ENCODE assay signal across 11 cellular contexts in genomic region chr3:31536417-31536991, GRCh38. TPM values are rescaled to one million over a fixed set of nuclear protein-coding genes. Genes with fewer than 3 reads are reported as not detected.
DNase-seq lines count a peak whose midpoint lies in the region; ATAC-seq and TF ChIP-seq lines count a peak whose summit lies in the region.
"Had no signal": no experiment of that assay in that cellular context is flagged by ENCODE, and none has a peak within 500 bp of the region (broad histone marks: within the 10 kb centered on the region; RNA-seq: fewer than 3 reads in every experiment).

No MANE protein-coding gene starts in this region.

- H3K27ac ChIP-seq in fibroblast of lung (ENCODE audit: insufficient read depth, low read length) (no peak overlapping the region), thymus (ENCODE audit: low read depth) (no peak overlapping the region)
- H3K27ac ChIP-seq: cardiac muscle cell had no signal

- H3K9me3 ChIP-seq in fibroblast of lung (ENCODE audit: control insufficient read depth, insufficient read depth, low read depth, low read length) (no peaks in the 10 kb centered on the region), thymus (ENCODE audit: control insufficient read depth) (no peaks in the 10 kb centered on the region)

- H3K4me1 ChIP-seq in fibroblast of lung (ENCODE audit: control insufficient read depth, extremely low read depth, insufficient read depth, low read length): peaks cover 2% of the 10 kb centered on the region
- peaks cover 12% of the 10 kb centered on the region for H3K4me1 ChIP-seq in thymus (ENCODE audit: control insufficient read depth, insufficient read depth, low read length)

- H3K79me2 ChIP-seq in fibroblast of lung (ENCODE audit: control insufficient read depth, insufficient read depth, low read length): peaks cover 82% of the 10 kb centered on the region

- H3K36me3 ChIP-seq in fibroblast of lung (ENCODE audit: control insufficient read depth, insufficient read depth, low read length) (no peaks in the 10 kb centered on the region), thymus (ENCODE audit: control insufficient read depth, insufficient read depth) (no peaks in the 10 kb centered on the region)
- H3K36me3 ChIP-seq: cardiac muscle cell had no signal

- peak overlapping the region; percentile 82 for H3K27ac Mint-ChIP-seq in activated naive CD4-positive, alpha-beta T cell treated with anti-CD3 and anti-CD28 coated beads, Interleukin-2, amount 10 ng/mL, durations not matched to agents 7 days and 5 days
- H3K27ac Mint-ChIP-seq in T-helper 2 cell treated with Interferon-gamma antibody and Interleukin-4, amounts not matched to agents 5 μg/mL and 100 μg/mL, for 36 hours: peak overlapping the region; percentile 58

- WGBS in thymus: 4% methylated on average over 3 of the region's 3 CpGs

- no peak for DNase-seq in activated naive CD4-positive, alpha-beta T cell treated with anti-CD3 and anti-CD28 coated beads, Interleukin-2, amount 10 ng/mL, durations not matched to agents 7 days and 5 days
- no peak for DNase-seq in activated naive CD4-positive, alpha-beta T cell treated with Interleukin-2 at 50 U/mL for 16 hours
- DNase-seq in T-helper 2 cell treated with Interferon-gamma antibody and Interleukin-4, amounts not matched to agents 5 μg/mL and 100 μg/mL, for 36 hours (ENCODE audit: low spot score): no peak
- DNase-seq in fibroblast of lung (ENCODE audit: low read depth in 2 of 2) (peak in 1 of 2 donors; percentile 17), Ammon's horn (ENCODE audit: low spot score) (no peak), dedifferentiated amniotic fluid mesenchymal stem cell (ENCODE audit: extremely low spot score) (no peak)
- DNase-seq: activated CD4-positive, CD25-positive, alpha-beta regulatory T cell treated with anti-CD3 and anti-CD28 coated beads, Interleukin-2, amount 50 U/mL, for 72 hours; NCI-H1048 had no signal

- no peak for ATAC-seq in HG03139 (IDR thresholded peaks at IDR 0.05; ENCODE audit: unreplicated experiment)

- peaks cover 61% of the 10 kb centered on the region for H3K36me3 Mint-ChIP-seq in activated naive CD4-positive, alpha-beta T cell treated with anti-CD3 and anti-CD28 coated beads, Interleukin-2, amount 10 ng/mL, durations not matched to agents 7 days and 5 days
- H3K36me3 Mint-ChIP-seq in T-helper 2 cell treated with Interferon-gamma antibody and Interleukin-4, amounts not matched to agents 5 μg/mL and 100 μg/mL, for 36 hours (ENCODE audit: low read depth): peaks cover 44% of the 10 kb centered on the region

- CTCF ChIA-PET in activated naive CD4-positive, alpha-beta T cell treated with anti-CD3 and anti-CD28 coated beads, Interleukin-2, amount 10 ng/mL, durations not matched to agents 7 days and 5 days (lab: Charles Lee): interaction anchor here (0.9 to 1.6 kb wide), 3 partner anchors 8 to 14 kb away, joined by 3 to 4 read pairs (median 3); no protein-coding TSS in a partner anchor

- H3K4me3 ChIP-seq in fibroblast of lung (replicated peaks in 1 of 4; ENCODE audit: control extremely low read depth in 1 of 4, insufficient read depth in 1 of 4, low read depth in 3 of 4, low read length in 4 of 4): no peak overlapping the region
- H3K4me3 ChIP-seq in thymus (ENCODE audit: low read length): peak overlapping the region; percentile 43
- H3K4me3 ChIP-seq: cardiac muscle cell had no signal

- no peak overlapping the region for H2AFZ ChIP-seq in fibroblast of lung (ENCODE audit: low read length)

- H3K4me1 Mint-ChIP-seq in activated naive CD4-positive, alpha-beta T cell treated with anti-CD3 and anti-CD28 coated beads, Interleukin-2, amount 10 ng/mL, durations not matched to agents 7 days and 5 days: peaks cover 52% of the 10 kb centered on the region
- peaks cover 58% of the 10 kb centered on the region for H3K4me1 Mint-ChIP-seq in T-helper 2 cell treated with Interferon-gamma antibody and Interleukin-4, amounts not matched to agents 5 μg/mL and 100 μg/mL, for 36 hours (ENCODE audit: low read depth)

- H3K4me3 Mint-ChIP-seq in activated naive CD4-positive, alpha-beta T cell treated with anti-CD3 and anti-CD28 coated beads, Interleukin-2, amount 10 ng/mL, durations not matched to agents 7 days and 5 days: no peak overlapping the region
- H3K4me3 Mint-ChIP-seq in T-helper 2 cell treated with Interferon-gamma antibody and Interleukin-4, amounts not matched to agents 5 μg/mL and 100 μg/mL, for 36 hours: peak overlapping the region; percentile 86

- H3K4me2 ChIP-seq in fibroblast of lung (ENCODE audit: extremely low read depth, insufficient read depth, low read length): peak overlapping the region; percentile 51

- no peak for TF ChIP-seq CTCF in fibroblast of lung (conservative IDR thresholded peaks at IDR 0.05 in 1 of 2, IDR thresholded peaks at IDR 0.05 in 1 of 2; ENCODE audit: low read depth in 1 of 2, low read length in 2 of 2)

- no peaks in the 10 kb centered on the region for H3K27me3 ChIP-seq in fibroblast of lung (ENCODE audit: control insufficient read depth, insufficient read depth, low read length)
- H3K27me3 ChIP-seq in thymus (ENCODE audit: control insufficient read depth, insufficient read depth): no peaks in the 10 kb centered on the region
- H3K27me3 ChIP-seq: cardiac muscle cell had no signal

- H3K27me3 Mint-ChIP-seq in activated naive CD4-positive, alpha-beta T cell treated with anti-CD3 and anti-CD28 coated beads, Interleukin-2, amount 10 ng/mL, durations not matched to agents 7 days and 5 days: peaks cover 6% of the 10 kb centered on the region
- H3K27me3 Mint-ChIP-seq in T-helper 2 cell treated with Interferon-gamma antibody and Interleukin-4, amounts not matched to agents 5 μg/mL and 100 μg/mL, for 36 hours (ENCODE audit: low read depth): no peaks in the 10 kb centered on the region

- H3K9me3 Mint-ChIP-seq in activated naive CD4-positive, alpha-beta T cell treated with anti-CD3 and anti-CD28 coated beads, Interleukin-2, amount 10 ng/mL, durations not matched to agents 7 days and 5 days: no peaks in the 10 kb centered on the region
- no peaks in the 10 kb centered on the region for H3K9me3 Mint-ChIP-seq in T-helper 2 cell treated with Interferon-gamma antibody and Interleukin-4, amounts not matched to agents 5 μg/mL and 100 μg/mL, for 36 hours

- H3K9ac ChIP-seq in fibroblast of lung (ENCODE audit: insufficient read depth, low read length): no peak overlapping the region

- H4K20me1 ChIP-seq in fibroblast of lung (ENCODE audit: control insufficient read depth, extremely low read depth, insufficient read depth, low read length): peaks cover 6% of the 10 kb centered on the region

RNA-seq across cellular contexts. Expression of gene STT3B, which starts 3.8 kb away (rescaled TPM):
- 192 and 259 TPM in 2 replicates for total RNA-seq in fibroblast of lung
- polyA plus RNA-seq in fibroblast of lung: 120 and 145 TPM in 2 replicates
- polyA plus RNA-seq in fibroblast of lung (2012): 83.1 and 89.7 TPM in 2 replicates
- polyA minus RNA-seq in fibroblast of lung (ENCODE audit: low replicate concordance): 26.4 and 31.3 TPM in 2 replicates
- polyA plus RNA-seq in thymus: 84.8 TPM
